15 cellular contexts compared by ENCODE assay signal in genomic region chr2:13676269-13676668, GRCh38.
DNase-seq lines count a peak whose midpoint lies in the region; ATAC-seq and TF ChIP-seq lines count a peak whose summit lies in the region.
"Had no signal": no experiment of that assay in that cellular context is flagged by ENCODE, and none has a peak within 500 bp of the region (broad histone marks: within the 10 kb centered on the region; RNA-seq: fewer than 3 reads in every experiment).

No MANE protein-coding gene starts in this region.

- H3K9ac ChIP-seq in PC-3 (ENCODE audit: low read length) = no peak overlapping the region

- no peaks in the 10 kb centered on the region for H3K79me2 ChIP-seq in PC-3 (ENCODE audit: low read length)

- H3K27me3 ChIP-seq in AG04450 (ENCODE audit: control insufficient read depth, insufficient read depth, low read length) = no peaks in the 10 kb centered on the region
- no peaks in the 10 kb centered on the region for H3K27me3 ChIP-seq in PC-3 (ENCODE audit: low read length)
- no peaks in the 10 kb centered on the region for H3K27me3 ChIP-seq in gastroesophageal sphincter
- no peaks in the 10 kb centered on the region for H3K27me3 ChIP-seq in adrenal gland
- H3K27me3 ChIP-seq: ascending aorta, ovary, upper lobe of left lung had no signal

- H2AFZ ChIP-seq in PC-3 (ENCODE audit: low read length) = no peak overlapping the region

- DNase-seq in AG04450 (ENCODE audit: low read depth, low spot score) (peak; percentile 21), PC-3 (peak; percentile 23), fibroblast of pulmonary artery (ENCODE audit: low read depth) (peak; percentile 18), adrenal gland (no peak)
- DNase-seq in activated CD4-positive, alpha-beta T cell treated with anti-CD3 and anti-CD28 coated beads for 1 hour = no peak
- DNase-seq in activated naive CD4-positive, alpha-beta T cell treated with anti-CD3 and anti-CD28 coated beads, Interleukin-2, amount 10 ng/mL, durations not matched to agents 7 days and 5 days = no peak
- DNase-seq: activated CD4-positive, CD25-positive, alpha-beta regulatory T cell treated with anti-CD3 and anti-CD28 coated beads, Interleukin-2, amount 50 U/mL, for 72 hours; activated T-cell treated with anti-CD3 and anti-CD28 coated beads, Interleukin-2, amount 50 U/mL, for 4 hours; Karpas-422; ovary; upper lobe of left lung had no signal

- no peak overlapping the region for H3K27ac ChIP-seq in AG04450 (ENCODE audit: low read depth, low read length)
- no peak overlapping the region for H3K27ac ChIP-seq in PC-3 (ENCODE audit: low read length)
- H3K27ac ChIP-seq in gastroesophageal sphincter = no peak overlapping the region
- no peak overlapping the region for H3K27ac ChIP-seq in adrenal gland
- H3K27ac ChIP-seq: ascending aorta, ovary, upper lobe of left lung had no signal

- peaks cover 2% of the 10 kb centered on the region for H3K9me3 Mint-ChIP-seq in activated naive CD4-positive, alpha-beta T cell treated with anti-CD3 and anti-CD28 coated beads, Interleukin-2, amount 10 ng/mL, durations not matched to agents 7 days and 5 days
- H3K9me3 Mint-ChIP-seq: activated T-cell treated with anti-CD3 and anti-CD28 coated beads, Interleukin-2, amount 50 U/mL, for 4 hours had no signal

- ATAC-seq in HG02885 (IDR thresholded peaks at IDR 0.05; ENCODE audit: poor library complexity, unreplicated experiment) (peak; percentile 55), PC-3 (no peak), gastroesophageal sphincter (no peak)
- ATAC-seq: activated T-cell treated with anti-CD3 and anti-CD28 coated beads, Interleukin-2, amount 50 U/mL, for 4 hours had no signal

- H3K9me3 ChIP-seq in AG04450 (ENCODE audit: control insufficient read depth, insufficient read depth, low read length) (peaks cover 3% of the 10 kb centered on the region; the same call in 1 of the 2 replicates), PC-3 (ENCODE audit: low read length) (0 out of 2 replicates have a peak, but pooled peaks cover 5% of the 10 kb centered on the region), gastroesophageal sphincter (no peaks in the 10 kb centered on the region), adrenal gland (replicated peaks in 1 of 3) (no peaks in the 10 kb centered on the region)
- H3K9me3 ChIP-seq: ascending aorta, ovary, upper lobe of left lung had no signal

- no peak for TF ChIP-seq EP300 in gastroesophageal sphincter (IDR thresholded peaks at IDR 0.05)

- BruUV-seq in PC-3 (replicated peaks; lab: Mats Ljungman, UMichigan) = no TSS peak

- TF ChIP-seq POLR2A in gastroesophageal sphincter (IDR thresholded peaks at IDR 0.05) = no peak
- TF ChIP-seq POLR2A in adrenal gland (IDR thresholded peaks at IDR 0.05) = no peak

- H3K27ac Mint-ChIP-seq in activated naive CD4-positive, alpha-beta T cell treated with anti-CD3 and anti-CD28 coated beads, Interleukin-2, amount 10 ng/mL, durations not matched to agents 7 days and 5 days = no peak overlapping the region
- H3K27ac Mint-ChIP-seq: memory B cell had no signal

- H3K4me1 ChIP-seq in PC-3 (ENCODE audit: insufficient read depth, low read length) = no peaks in the 10 kb centered on the region
- H3K4me1 ChIP-seq in gastroesophageal sphincter = no peaks in the 10 kb centered on the region
- H3K4me1 ChIP-seq in adrenal gland (replicated peaks in 1 of 2) = no peaks in the 10 kb centered on the region
- H3K4me1 ChIP-seq: ascending aorta, upper lobe of left lung had no signal

- POLR2A ChIA-PET in AG04450 (lab: Yijun Ruan, JAX) (no interaction called here), PC-3 (lab: Charles Lee; ENCODE audit: unreplicated experiment) (no interaction called here)

- no peaks in the 10 kb centered on the region for H3K36me3 Mint-ChIP-seq in activated naive CD4-positive, alpha-beta T cell treated with anti-CD3 and anti-CD28 coated beads, Interleukin-2, amount 10 ng/mL, durations not matched to agents 7 days and 5 days
- H3K36me3 Mint-ChIP-seq: memory B cell had no signal

- TF ChIP-seq CTCF in AG04450 (IDR thresholded peaks at IDR 0.05; ENCODE audit: low read depth, low read length) = no peak
- no peak for TF ChIP-seq CTCF in PC-3 (conservative IDR thresholded peaks at IDR 0.05; ENCODE audit: low read depth, low read length)
- TF ChIP-seq CTCF in fibroblast of pulmonary artery (IDR thresholded peaks at IDR 0.05; ENCODE audit: low read length, missing control alignments) = no peak
- no peak for TF ChIP-seq CTCF in gastroesophageal sphincter (IDR thresholded peaks at IDR 0.05)
- TF ChIP-seq CTCF in adrenal gland (IDR thresholded peaks at IDR 0.05) = no peak

- H3K4me3 Mint-ChIP-seq in activated naive CD4-positive, alpha-beta T cell treated with anti-CD3 and anti-CD28 coated beads, Interleukin-2, amount 10 ng/mL, durations not matched to agents 7 days and 5 days = no peak overlapping the region
- H3K4me3 Mint-ChIP-seq: activated T-cell treated with anti-CD3 and anti-CD28 coated beads, Interleukin-2, amount 50 U/mL, for 4 hours; memory B cell had no signal

- no peaks in the 10 kb centered on the region for H4K20me1 ChIP-seq in PC-3 (ENCODE audit: low read length)

- H3K36me3 ChIP-seq in PC-3 (ENCODE audit: low read depth, low read length) = no peaks in the 10 kb centered on the region
- H3K36me3 ChIP-seq in gastroesophageal sphincter = no peaks in the 10 kb centered on the region
- H3K36me3 ChIP-seq in adrenal gland (replicated peaks in 1 of 2) = no peaks in the 10 kb centered on the region
- H3K36me3 ChIP-seq: ascending aorta, ovary, upper lobe of left lung had no signal

- intact Hi-C loops in PC-3 (cut with micrococcal nuclease) = no loop called here
- intact Hi-C loops in adrenal gland (cut with DNase I) = no loop called here

- H3K4me1 Mint-ChIP-seq in activated naive CD4-positive, alpha-beta T cell treated with anti-CD3 and anti-CD28 coated beads, Interleukin-2, amount 10 ng/mL, durations not matched to agents 7 days and 5 days = no peaks in the 10 kb centered on the region
- H3K4me1 Mint-ChIP-seq: memory B cell had no signal

- no peaks in the 10 kb centered on the region for H3K27me3 Mint-ChIP-seq in activated naive CD4-positive, alpha-beta T cell treated with anti-CD3 and anti-CD28 coated beads, Interleukin-2, amount 10 ng/mL, durations not matched to agents 7 days and 5 days
- H3K27me3 Mint-ChIP-seq: memory B cell had no signal

- 73 to 89% methylated on average over 2 of the region's 2 CpGs for WGBS in gastroesophageal sphincter (ENCODE audit: low coverage in 1 of 2), 2 donors
- 66 to 79% (median 75%) methylated on average over 2 of the region's 2 CpGs for WGBS in adrenal gland, 4 donors

- no peaks in the 10 kb centered on the region for H3K9me2 ChIP-seq in PC-3 (replicated peaks; ENCODE audit: low read length)

- no peaks in the 10 kb centered on the region for H3F3A ChIP-seq in PC-3 (ENCODE audit: low read length, unreplicated experiment)

- no peak overlapping the region for H3K4me2 ChIP-seq in PC-3 (ENCODE audit: low read length)

- CTCF ChIA-PET in AG04450 (lab: Charles Lee) (no interaction called here), PC-3 (lab: Charles Lee) (no interaction called here)
- CTCF ChIA-PET in activated naive CD4-positive, alpha-beta T cell treated with anti-CD3 and anti-CD28 coated beads, Interleukin-2, amount 10 ng/mL, durations not matched to agents 7 days and 5 days (lab: Charles Lee) = no interaction called here

- no peak overlapping the region for H3K4me3 ChIP-seq in AG04450 (ENCODE audit: low read depth, low read length)
- H3K4me3 ChIP-seq in PC-3 (ENCODE audit: low read length) = no peak overlapping the region
- H3K4me3 ChIP-seq in fibroblast of pulmonary artery (replicated peaks; ENCODE audit: low read depth, low read length) = no peak overlapping the region
- no peak overlapping the region for H3K4me3 ChIP-seq in gastroesophageal sphincter
- no peak overlapping the region for H3K4me3 ChIP-seq in adrenal gland
- H3K4me3 ChIP-seq: ascending aorta, ovary, upper lobe of left lung had no signal

Comparison
In these comparisons a context has a peak if more than half of its experiments do, and no peak if none do; other contexts are left out.
1. DNase-seq: peak in AG04450 (single experiment), PC-3 (single experiment) and fibroblast of pulmonary artery (single experiment); none in activated CD4-positive, alpha-beta T cell treated with anti-CD3 and anti-CD28 coated beads for 1 hour (single experiment), activated naive CD4-positive, alpha-beta T cell treated with anti-CD3 and anti-CD28 coated beads, Interleukin-2, amount 10 ng/mL, durations not matched to agents 7 days and 5 days (single experiment) and adrenal gland (0 of 7).